Comparison of ENCODE assay signal across 35 cellular contexts in the genomic region with DNA sequence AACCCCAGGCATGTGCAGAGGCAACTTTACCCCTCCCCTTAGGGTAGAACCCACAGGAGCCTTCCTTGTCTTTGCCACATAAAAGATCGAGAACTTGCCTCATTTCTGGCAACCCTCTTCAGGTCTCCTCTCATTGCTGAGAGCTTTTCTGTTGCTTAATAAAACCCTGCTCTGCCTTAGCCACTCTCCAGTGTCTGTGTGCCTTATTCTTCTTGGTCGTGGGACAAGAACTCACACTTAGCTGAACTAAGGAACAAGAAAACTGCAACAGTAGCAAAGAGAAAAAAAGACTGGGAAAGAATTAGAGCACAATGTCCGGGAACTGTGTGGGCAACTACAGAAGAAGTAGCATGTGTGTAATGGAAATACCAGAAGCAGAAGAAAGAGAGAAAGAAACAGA. TPM values are rescaled to one million over a fixed set of nuclear protein-coding genes. Genes with fewer than 3 reads are reported as not detected.
"Had no signal": no experiment of that assay in that cellular context is flagged by ENCODE, and none has a peak within 500 bp of the region (broad histone marks: within the 10 kb centered on the region; RNA-seq: fewer than 3 reads in every experiment).

No MANE protein-coding gene starts in this region.

- H3K27ac Mint-ChIP-seq: activated CD4-positive, alpha-beta memory T cell treated with anti-CD3 and anti-CD28 coated beads for 36 hours; activated CD4-positive, alpha-beta T cell treated with anti-CD3 and anti-CD28 coated beads, Interleukin-2, amount 10 ng/mL, durations not matched to agents 24 days and 14 days; activated naive CD4-positive, alpha-beta T cell treated with anti-CD3 and anti-CD28 coated beads, Interleukin-2, amount 10 ng/mL, durations not matched to agents 7 days and 5 days; activated T-helper 1 cell treated with anti-CD3 and anti-CD28 coated beads, Interleukin-12 subunit alpha, Interleukin-12 subunit beta, Interleukin-2, Interleukin-4 antibody, amounts not matched to agents 30 ng/mL and 10 ng/mL and 1 ng/mL, durations not matched to agents 14 hours and 24 hours and 36 hours; dendritic cell treated with granulocyte-macrophage colony-stimulating factor and Interleukin-4, amounts not matched to agents 40 ng/mL and 50 ng/mL, for 4 days; nephron; progenitor cell of endocrine pancreas had no signal

- H3K9me3 Mint-ChIP-seq: activated CD4-positive, alpha-beta memory T cell treated with anti-CD3 and anti-CD28 coated beads for 36 hours; activated CD4-positive, alpha-beta T cell treated with anti-CD3 and anti-CD28 coated beads, Interleukin-2, amount 10 ng/mL, durations not matched to agents 24 days and 14 days; activated T-helper 1 cell treated with anti-CD3 and anti-CD28 coated beads, Interleukin-12 subunit alpha, Interleukin-12 subunit beta, Interleukin-2, Interleukin-4 antibody, amounts not matched to agents 30 ng/mL and 10 ng/mL and 1 ng/mL, durations not matched to agents 14 hours and 24 hours and 36 hours had no signal

- H3K27me3 Mint-ChIP-seq: progenitor cell of endocrine pancreas had no signal

- H3K4me3 ChIP-seq: breast epithelium, esophagus muscularis mucosa, right lobe of liver, testis, transverse colon had no signal

- FAIRE-seq: frontal cortex, keratinocyte had no signal

- H3K27ac ChIP-seq: breast epithelium, esophagus muscularis mucosa, neutrophil, right lobe of liver, testis, transverse colon had no signal

- H3K36me3 Mint-ChIP-seq: activated CD4-positive, alpha-beta memory T cell treated with anti-CD3 and anti-CD28 coated beads for 36 hours; activated naive CD4-positive, alpha-beta T cell treated with anti-CD3 and anti-CD28 coated beads, Interleukin-2, amount 10 ng/mL, durations not matched to agents 7 days and 5 days had no signal

- H3K27me3 ChIP-seq: breast epithelium, esophagus muscularis mucosa, neutrophil, right lobe of liver, testis, transverse colon had no signal

- H3K36me3 ChIP-seq: breast epithelium, esophagus muscularis mucosa, neutrophil, right lobe of liver, transverse colon had no signal

- DNase-seq: activated CD4-positive, alpha-beta memory T cell treated with anti-CD3 and anti-CD28 coated beads for 36 hours; activated CD4-positive, alpha-beta T cell treated with anti-CD3 and anti-CD28 coated beads, Interleukin-2, amount 10 ng/mL, durations not matched to agents 24 days and 14 days; activated CD4-positive, CD25-positive, alpha-beta regulatory T cell treated with anti-CD3 and anti-CD28 coated beads, Interleukin-2, amount 50 U/mL, for 72 hours; activated CD8-positive, alpha-beta memory T cell treated with anti-CD3 and anti-CD28 coated beads, Interleukin-2, amount 50 U/mL, for 4 hours; activated effector memory CD4-positive, alpha-beta T cell treated with anti-CD3 and anti-CD28 coated beads, Interleukin-2, amount 50 U/mL, for 16 hours; activated naive CD4-positive, alpha-beta T cell treated with anti-CD3 and anti-CD28 coated beads, Interleukin-2, amount 10 ng/mL, durations not matched to agents 7 days and 5 days; activated T-cell treated with anti-CD3 and anti-CD28 coated beads, Interleukin-2, amount 50 U/mL, for 1 hour; amygdala; central memory CD4-positive, alpha-beta T cell; glutamatergic neuron; left cardiac atrium; left ventricle myocardium superior; right lobe of liver; stimulated activated CD4-positive, alpha-beta T cell treated with anti-CD3 and anti-CD28 coated beads, Interleukin-12 subunit alpha, Interleukin-12 subunit beta, amount 100 ng/mL, for 4 hours; stimulated activated CD4-positive, alpha-beta T cell treated with anti-CD3 and anti-CD28 coated beads, Interleukin-4, amount 100 ng/mL, for 1 hour; stimulated activated naive CD8-positive, alpha-beta T cell treated with anti-CD3 and anti-CD28 coated beads, Interleukin-15, Interleukin-2, amounts not matched to agents 100 U/mL and 50 U/mL, for 24 hours; T1000; testis; transverse colon had no signal

- H3K9me3 ChIP-seq: neutrophil, right lobe of liver, testis had no signal

- H3K4me1 ChIP-seq: breast epithelium, esophagus muscularis mucosa, right lobe of liver, testis, transverse colon had no signal

- H3K4me3 Mint-ChIP-seq: activated CD4-positive, alpha-beta memory T cell treated with anti-CD3 and anti-CD28 coated beads for 36 hours; activated CD4-positive, alpha-beta T cell treated with anti-CD3 and anti-CD28 coated beads, Interleukin-2, amount 10 ng/mL, durations not matched to agents 24 days and 14 days; activated naive CD4-positive, alpha-beta T cell treated with anti-CD3 and anti-CD28 coated beads, Interleukin-2, amount 10 ng/mL, durations not matched to agents 7 days and 5 days; activated T-helper 1 cell treated with anti-CD3 and anti-CD28 coated beads, Interleukin-12 subunit alpha, Interleukin-12 subunit beta, Interleukin-2, Interleukin-4 antibody, amounts not matched to agents 30 ng/mL and 10 ng/mL and 1 ng/mL, durations not matched to agents 14 hours and 24 hours and 36 hours; dendritic cell treated with granulocyte-macrophage colony-stimulating factor and Interleukin-4, amounts not matched to agents 40 ng/mL and 50 ng/mL, for 4 days; nephron had no signal

- H3K4me1 Mint-ChIP-seq: activated CD4-positive, alpha-beta T cell treated with anti-CD3 and anti-CD28 coated beads, Interleukin-2, amount 10 ng/mL, durations not matched to agents 24 days and 14 days; activated naive CD4-positive, alpha-beta T cell treated with anti-CD3 and anti-CD28 coated beads, Interleukin-2, amount 10 ng/mL, durations not matched to agents 7 days and 5 days had no signal

RNA-seq across cellular contexts. Expression of a gene that starts 56.2 kb away (rescaled TPM):
- total RNA-seq: activated CD4-positive, alpha-beta memory T cell treated with anti-CD3 and anti-CD28 coated beads for 36 hours; activated CD4-positive, alpha-beta T cell treated with anti-CD3 and anti-CD28 coated beads, Interleukin-2, amount 10 ng/mL, durations not matched to agents 24 days and 14 days; activated CD8-positive, alpha-beta memory T cell treated with anti-CD3 and anti-CD28 coated beads for 36 hours; activated T-helper 1 cell treated with anti-CD3 and anti-CD28 coated beads, Interleukin-12 subunit alpha, Interleukin-12 subunit beta, Interleukin-2, Interleukin-4 antibody, amounts not matched to agents 30 ng/mL and 10 ng/mL and 1 ng/mL, durations not matched to agents 14 hours and 24 hours and 36 hours; breast epithelium; esophagus muscularis mucosa; frontal cortex; left cardiac atrium; left ventricle myocardium superior; lung microvascular endothelial cell; mucosa of gallbladder; osteocyte; progenitor cell of endocrine pancreas; renal cortical epithelial cell; right lobe of liver; skeletal muscle tissue; transverse colon; urinary bladder had no signal
- polyA plus RNA-seq: keratinocyte, urinary bladder had no signal
